Comparison of ENCODE assay signal across 8 cellular contexts in genomic region chr12:123714302-123714627, GRCh38. TPM values are rescaled to one million over a fixed set of nuclear protein-coding genes. Genes with fewer than 3 reads are reported as not detected.
DNase-seq lines count a peak whose midpoint lies in the region; ATAC-seq and TF ChIP-seq lines count a peak whose summit lies in the region.

No MANE protein-coding gene starts in this region.

- intact Hi-C loops in CD14-positive monocyte (cut with micrococcal nuclease) (loop anchor here in 1 of 2 donors (5.0 kb wide), 1 partner anchor 42 kb away; the partner anchor contains the start of gene TCTN2), MCF 10A (cut with micrococcal nuclease) (no loop called here)

- no peaks in the 10 kb centered on the region for H3K27me3 ChIP-seq in mucosa of stomach (ENCODE audit: control insufficient read depth, insufficient read depth, low read length)

- H3K36me3 Mint-ChIP-seq in CD14-positive monocyte (peaks cover 7 to 15% of the 10 kb centered on the region in 2 donors), MCF 10A (ENCODE audit: insufficient read depth, unreplicated experiment) (peaks cover 11% of the 10 kb centered on the region)

- no peak for TF ChIP-seq CTCF in CD14-positive monocyte (IDR thresholded peaks at IDR 0.05)
- TF ChIP-seq CTCF in MCF 10A (IDR thresholded peaks at IDR 0.05; ENCODE audit: unreplicated experiment) = no peak

- CTCF ChIA-PET in MCF 10A (lab: Yijun Ruan, JAX) = no interaction called here

- peak overlapping the region; percentile 55 to 73 for H3K4me3 Mint-ChIP-seq in CD14-positive monocyte
- no peak overlapping the region for H3K4me3 Mint-ChIP-seq in MCF 10A (ENCODE audit: unreplicated experiment)

- POLR2A ChIA-PET in MCF 10A (lab: Yijun Ruan, JAX) = interaction anchor here (1.9 to 2.2 kb wide), 3 partner anchors 11 to 112 kb away, joined by 6 to 14 read pairs (median 8); partner anchors contain the start of genes DDX55 and TCTN2

- DNase-seq in CD14-positive monocyte (ENCODE audit: low spot score) (no peak), MCF 10A (ENCODE audit: unreplicated experiment) (no peak), iPS-NIHi11 (ENCODE audit: low spot score) (no peak), DMS153 treated with DMSO at 0.1 percent for 48 hours (lab: John Stamatoyannopoulos, UW; ENCODE audit: unreplicated experiment) (no peak), SW 1271 (lab: John Stamatoyannopoulos, UW) (no peak)
- peak; percentile 8 to 14 for DNase-seq in activated CD4-positive, alpha-beta T cell treated with anti-CD3 and anti-CD28 coated beads, Interleukin-2, amount 50 U/mL, for 4 hours

- peak; percentile 24 for ATAC-seq in GM19463 (IDR thresholded peaks at IDR 0.05; ENCODE audit: unreplicated experiment)

- peaks cover 0 to 12% (median 2%) of the 10 kb centered on the region in 3 donors for H3K27me3 Mint-ChIP-seq in CD14-positive monocyte (ENCODE audit: low read depth in 3 of 3)
- no peaks in the 10 kb centered on the region for H3K27me3 Mint-ChIP-seq in MCF 10A (ENCODE audit: insufficient read depth, unreplicated experiment)

- peaks cover 27% of the 10 kb centered on the region for H3K4me1 ChIP-seq in mucosa of stomach (ENCODE audit: control insufficient read depth, insufficient read depth, low read length)

- BruUV-seq in MCF 10A (replicated peaks; lab: Mats Ljungman, UMichigan) = no TSS peak

- H3K9me3 Mint-ChIP-seq in CD14-positive monocyte = peaks cover 0 to 3% (median 0%) of the 10 kb centered on the region in 7 donors
- no peaks in the 10 kb centered on the region for H3K9me3 Mint-ChIP-seq in MCF 10A (ENCODE audit: unreplicated experiment)

- no peaks in the 10 kb centered on the region for H3K9me3 ChIP-seq in mucosa of stomach (ENCODE audit: control insufficient read depth, low read length)

- no peaks in the 10 kb centered on the region for H3K36me3 ChIP-seq in mucosa of stomach (ENCODE audit: control insufficient read depth, insufficient read depth, low read length)

- peak overlapping the region; percentile 92 for H3K4me3 ChIP-seq in mucosa of stomach (ENCODE audit: low read length)

- H3K9ac ChIP-seq in mucosa of stomach (ENCODE audit: low read length) = peak overlapping the region; percentile 48

- H3K27ac Mint-ChIP-seq in CD14-positive monocyte (peak overlapping the region in 3 of 7 donors; percentile 31 to 75 (median 43)), MCF 10A (ENCODE audit: low read depth, unreplicated experiment) (no peak overlapping the region)

- H3K4me1 Mint-ChIP-seq in CD14-positive monocyte (peaks cover 30% of the 10 kb centered on the region), MCF 10A (ENCODE audit: insufficient read depth, unreplicated experiment) (peaks cover 16% of the 10 kb centered on the region)

RNA-seq across cellular contexts. Expression of gene ATP6V0A2, which starts 2.1 kb away (rescaled TPM):
- polyA plus RNA-seq in CD14-positive monocyte = 10 to 100 TPM; 11.5 to 14.4 TPM
- 21.4 and 23.1 TPM in 2 replicates for total RNA-seq in MCF 10A (2022)

RNA-seq across cellular contexts. Expression of gene TCTN2, which starts 43.4 kb away (rescaled TPM):
- under 1 TPM in 1 of 2 donors, not detected in 1; 0.24 TPM for polyA plus RNA-seq in CD14-positive monocyte
- 5.0 and 9.4 TPM in 2 replicates for total RNA-seq in MCF 10A (2022)

RNA-seq across cellular contexts. Expression of gene DNAH10, which starts 47.8 kb away (rescaled TPM):
- polyA plus RNA-seq in CD14-positive monocyte = not detected
- total RNA-seq in MCF 10A (2022) = 0.21 and 0.22 TPM in 2 replicates

Comparison
In these comparisons a context has a peak if more than half of its experiments do, and no peak if none do; other contexts are left out.
1. DNase-seq: peak in activated CD4-positive, alpha-beta T cell treated with anti-CD3 and anti-CD28 coated beads, Interleukin-2, amount 50 U/mL, for 4 hours (2 of 2); none in CD14-positive monocyte (single experiment), MCF 10A (single experiment), iPS-NIHi11 (single experiment), DMS153 treated with DMSO at 0.1 percent for 48 hours (single experiment) and SW 1271 (0 of 2).